ENCODE assay signal across 8 cellular contexts in genomic region chr4:87005690-87006461, GRCh38.
DNase-seq lines count a peak whose midpoint lies in the region; ATAC-seq and TF ChIP-seq lines count a peak whose summit lies in the region.

No MANE protein-coding gene starts in this region.

- no peaks in the 10 kb centered on the region; the same call in 2 of the 3 replicates for H3K36me3 Mint-ChIP-seq in GM23338 (ENCODE audit: low read depth)
- H3K36me3 Mint-ChIP-seq in activated naive CD8-positive, alpha-beta T cell treated with anti-CD3 and anti-CD28 coated beads, Interleukin-2, amount 50 U/mL, for 24 hours (ENCODE audit: low read depth) = peaks cover 1% of the 10 kb centered on the region

- H3F3A ChIP-seq in GM23338 (replicated peaks; ENCODE audit: low read depth) = 0 out of 2 replicates have a peak, but pooled peaks cover 14% of the 10 kb centered on the region

- H3K27ac Mint-ChIP-seq in GM23338 = peak overlapping the region; percentile 76
- peak overlapping the region; percentile 99 for H3K27ac Mint-ChIP-seq in activated naive CD8-positive, alpha-beta T cell treated with anti-CD3 and anti-CD28 coated beads, Interleukin-2, amount 50 U/mL, for 24 hours

- H3K4me2 ChIP-seq in DND-41 (ENCODE audit: insufficient read depth, low read length) (peak overlapping the region; percentile 73), GM23338 (peak overlapping the region; percentile 85)

- peaks cover 10% of the 10 kb centered on the region for H3K27me3 Mint-ChIP-seq in GM23338 (ENCODE audit: insufficient read depth, low read depth, poor library complexity)
- H3K27me3 Mint-ChIP-seq in activated naive CD8-positive, alpha-beta T cell treated with anti-CD3 and anti-CD28 coated beads, Interleukin-2, amount 50 U/mL, for 24 hours = no peaks in the 10 kb centered on the region

- H3K27ac ChIP-seq in DND-41 (ENCODE audit: low read length) = peak overlapping the region; percentile 98
- H3K27ac ChIP-seq in GM23338 (ENCODE audit: low read depth) = peak overlapping the region; percentile 97

- H3K27me3 ChIP-seq in DND-41 (ENCODE audit: insufficient read depth, low read length, poor library complexity) (no peaks in the 10 kb centered on the region), GM23338 (ENCODE audit: insufficient read depth) (peaks cover 11% of the 10 kb centered on the region)

- H3K4me1 ChIP-seq in DND-41 (ENCODE audit: insufficient read depth, low read length) (peaks cover 59% of the 10 kb centered on the region), GM23338 (ENCODE audit: insufficient read depth) (peaks cover 75% of the 10 kb centered on the region)

- peak overlapping the region; percentile 82 for H2AFZ ChIP-seq in DND-41 (ENCODE audit: low read depth, low read length)
- no peak overlapping the region for H2AFZ ChIP-seq in GM23338

- H3K9me2 ChIP-seq in GM23338 (ENCODE audit: insufficient read depth) = no peaks in the 10 kb centered on the region

- H3K4me3 ChIP-seq in DND-41 (ENCODE audit: low read depth in 1 of 2, low read length in 2 of 2) (peak overlapping the region; percentile 68 to 74; a peak in 3 of 4 replicates), GM23338 (peak overlapping the region; percentile 79)

- peaks cover 72% of the 10 kb centered on the region for H3K4me1 Mint-ChIP-seq in GM23338
- H3K4me1 Mint-ChIP-seq in activated naive CD8-positive, alpha-beta T cell treated with anti-CD3 and anti-CD28 coated beads, Interleukin-2, amount 50 U/mL, for 24 hours = peaks cover 50% of the 10 kb centered on the region

- peak; percentile 36 for DNase-seq in DND-41
- peak; percentile 51 for DNase-seq in GM23338 (ENCODE audit: low spot score)
- DNase-seq in NCI-H82 treated with DMSO at 0.1 percent for 48 hours (lab: John Stamatoyannopoulos, UW; ENCODE audit: unreplicated experiment) = peak; percentile 62
- peak; percentile 33 for DNase-seq in activated naive CD8-positive, alpha-beta T cell treated with anti-CD3 and anti-CD28 coated beads, Interleukin-2, amount 50 U/mL, for 24 hours
- peak; percentile 42 for DNase-seq in inferior parietal cortex (ENCODE audit: extremely low spot score)
- peak; percentile 55 for DNase-seq in stimulated activated CD4-positive, alpha-beta T cell treated with anti-CD3 and anti-CD28 coated beads, Interleukin-1b, Interleukin-23, amount 100 ng/mL, for 48 hours
- DNase-seq in NCI-H446 (lab: John Stamatoyannopoulos, UW) = no peak
- DNase-seq in SK-N-DZ (ENCODE audit: low spot score) = no peak

- peaks cover 21% of the 10 kb centered on the region; the same call in 1 of the 2 replicates for H4K20me1 ChIP-seq in DND-41 (ENCODE audit: insufficient read depth, low read length)
- peaks cover 15% of the 10 kb centered on the region for H4K20me1 ChIP-seq in GM23338 (replicated peaks; ENCODE audit: insufficient read depth)

- TF ChIP-seq CTCF in DND-41 (IDR thresholded peaks at IDR 0.05; ENCODE audit: borderline replicate concordance, extremely low read depth, low read length, poor library complexity, severe bottlenecking) = no peak
- TF ChIP-seq CTCF in GM23338 (conservative IDR thresholded peaks at IDR 0.05; ENCODE audit: low read depth in 2 of 2) = no peak

- H3K79me2 ChIP-seq in DND-41 (ENCODE audit: insufficient read depth, low read length) = peaks cover 89% of the 10 kb centered on the region
- peaks cover 50% of the 10 kb centered on the region for H3K79me2 ChIP-seq in GM23338 (replicated peaks; ENCODE audit: insufficient read depth)

- H3K9ac ChIP-seq in DND-41 (ENCODE audit: low read depth, low read length) = peak overlapping the region; percentile 73

- peak overlapping the region; percentile 96 for H3K4me3 Mint-ChIP-seq in GM23338
- peak overlapping the region; percentile 95 for H3K4me3 Mint-ChIP-seq in activated naive CD8-positive, alpha-beta T cell treated with anti-CD3 and anti-CD28 coated beads, Interleukin-2, amount 50 U/mL, for 24 hours

- no peaks in the 10 kb centered on the region for H3K9me3 Mint-ChIP-seq in GM23338
- no peaks in the 10 kb centered on the region for H3K9me3 Mint-ChIP-seq in activated naive CD8-positive, alpha-beta T cell treated with anti-CD3 and anti-CD28 coated beads, Interleukin-2, amount 50 U/mL, for 24 hours

- no peaks in the 10 kb centered on the region for H3K9me3 ChIP-seq in DND-41 (ENCODE audit: insufficient read depth, low read length, severe bottlenecking)

- peak; percentile 3 for ATAC-seq in DND-41 (ENCODE audit: insufficient read depth, low read depth)
- peak; percentile 7 for ATAC-seq in GM23338
- peak; percentile 36 for ATAC-seq in activated naive CD8-positive, alpha-beta T cell treated with anti-CD3 and anti-CD28 coated beads, Interleukin-2, amount 50 U/mL, for 24 hours

- H3K36me3 ChIP-seq in DND-41 (ENCODE audit: insufficient read depth, low read length) = no peaks in the 10 kb centered on the region; the same call in 1 of the 2 replicates
- no peaks in the 10 kb centered on the region for H3K36me3 ChIP-seq in GM23338 (ENCODE audit: insufficient read depth)

TF ChIP-seq in GM23338, 12 proteins besides CTCF, POLR2A, EP300 and RAD21:
- TF ChIP-seq ZNF114 (CRISPR knock-in tag; IDR thresholded peaks at IDR 0.05) (no peak), ETS1 (IDR thresholded peaks at IDR 0.05) (no peak), JUNB (IDR thresholded peaks at IDR 0.05; ENCODE audit: unreplicated experiment) (no peak), NANOG (IDR thresholded peaks at IDR 0.05; ENCODE audit: borderline replicate concordance) (no peak), CREB1 (CRISPR knock-in tag; IDR thresholded peaks at IDR 0.05; ENCODE audit: low read depth) (no peak), EZH2 (IDR thresholded peaks at IDR 0.05; ENCODE audit: low read depth, unreplicated experiment) (no peak), REST (IDR thresholded peaks at IDR 0.05; ENCODE audit: unreplicated experiment) (no peak)
TF ChIP-seq in GM23338: peak in this region for 0.

Comparison
In these comparisons a context has a peak if more than half of its experiments do, and no peak if none do; other contexts are left out.
1. DNase-seq: peak in DND-41 (single experiment), GM23338 (single experiment), NCI-H82 treated with DMSO at 0.1 percent for 48 hours (single experiment), activated naive CD8-positive, alpha-beta T cell treated with anti-CD3 and anti-CD28 coated beads, Interleukin-2, amount 50 U/mL, for 24 hours (single experiment), inferior parietal cortex (single experiment) and stimulated activated CD4-positive, alpha-beta T cell treated with anti-CD3 and anti-CD28 coated beads, Interleukin-1b, Interleukin-23, amount 100 ng/mL, for 48 hours (single experiment); none in NCI-H446 (0 of 2) and SK-N-DZ (single experiment).
2. Peak in every context shown above with its lines, with median percentiles within 50 percentile points of each other: ATAC-seq.